In genomic region chr12:52277486-52278245, GRCh38 we compare ENCODE assay signal across 19 cellular contexts. TPM values are rescaled to one million over a fixed set of nuclear protein-coding genes. Genes with fewer than 3 reads are reported as not detected.
DNase-seq lines count a peak whose midpoint lies in the region; ATAC-seq, FAIRE-seq and TF ChIP-seq lines count a peak whose summit lies in the region.
"Had no signal": no experiment of that assay in that cellular context is flagged by ENCODE, and none has a peak within 500 bp of the region (broad histone marks: within the 10 kb centered on the region; RNA-seq: fewer than 3 reads in every experiment).

No MANE protein-coding gene starts in this region.

- H3T11ph ChIP-seq in H9 (ENCODE audit: low read length) = no peak overlapping the region

- H3K14ac ChIP-seq in H9 (ENCODE audit: insufficient read depth, low read length) = no peak overlapping the region
- H3K14ac ChIP-seq in mesenchymal stem cell (ENCODE audit: low read length in 2 of 2) = no peak overlapping the region

- no peak overlapping the region for H2BK12ac ChIP-seq in H9 (ENCODE audit: insufficient read length, low read depth, low read length)
- H2BK12ac ChIP-seq in mesenchymal stem cell (ENCODE audit: low read length in 2 of 2) = no peak overlapping the region

- 89% methylated on average over 9 of the region's 9 CpGs for WGBS in A549 (ENCODE audit: missing lambda C conversion rate)
- no CpG with 5 or more reads among the region's 9 CpGs for WGBS in H9 (ENCODE audit: extremely low coverage, insufficient read length, low lambda C conversion rate)
- WGBS in mesenchymal stem cell = 81% methylated on average over 8 of the region's 9 CpGs

- H3K4ac ChIP-seq in H9 (ENCODE audit: low read depth, low read length) (no peak overlapping the region), mesenchymal stem cell (ENCODE audit: low read depth in 1 of 2, low read length in 2 of 2) (no peak overlapping the region)

- H4K91ac ChIP-seq in H9 (ENCODE audit: insufficient read length, low read depth, low read length) = no peak overlapping the region
- no peak overlapping the region for H4K91ac ChIP-seq in mesenchymal stem cell (ENCODE audit: low read length)

- FAIRE-seq in A549 (lab: Jason Lieb, UNC) = peak; percentile 68
- FAIRE-seq: D721Med had no signal

- POLR2A ChIA-PET in A549 (lab: Yijun Ruan, JAX) = interaction anchor here (1.1 to 11.7 kb wide), 5 partner anchors 26 to 62 kb away, joined by 4 to 383 read pairs (median 8); partner anchors contain the start of gene KRT7

- ATAC-seq in A549 = no peak
- ATAC-seq: activated naive CD8-positive, alpha-beta T cell treated with anti-CD3 and anti-CD28 coated beads, Interleukin-2, amount 50 U/mL, for 24 hours; gastroesophageal sphincter; SK-N-SH treated with all-trans-retinoic acid at 6 μM for 48 hours had no signal

- H3K9me3 ChIP-seq in A549 = no peaks in the 10 kb centered on the region; the same call in 2 of the 3 replicates
- no peaks in the 10 kb centered on the region for H3K9me3 ChIP-seq in H9 (ENCODE audit: control insufficient read depth, low read depth, low read length)
- H3K9me3 ChIP-seq in SJCRH30 (replicated peaks) = 0 out of 2 replicates have a peak, but pooled peaks cover 2% of the 10 kb centered on the region
- no peaks in the 10 kb centered on the region for H3K9me3 ChIP-seq in mesenchymal stem cell (ENCODE audit: control insufficient read depth, low read length)
- H3K9me3 ChIP-seq in uterus = no peaks in the 10 kb centered on the region
- H3K9me3 ChIP-seq: gastroesophageal sphincter had no signal

- no peak for TF ChIP-seq CTCF in A549 (IDR thresholded peaks at IDR 0.05)
- no peak for TF ChIP-seq CTCF in H9 (conservative IDR thresholded peaks at IDR 0.05)
- no peak for TF ChIP-seq CTCF in uterus (IDR thresholded peaks at IDR 0.05)

- no peak overlapping the region for H3K56ac ChIP-seq in H9 (ENCODE audit: insufficient read length, low read depth, low read length)

- no peaks in the 10 kb centered on the region for H3K9me3 Mint-ChIP-seq in H9
- no peaks in the 10 kb centered on the region for H3K9me3 Mint-ChIP-seq in activated naive CD4-positive, alpha-beta T cell treated with anti-CD3 and anti-CD28 coated beads for 36 hours
- H3K9me3 Mint-ChIP-seq: activated naive CD8-positive, alpha-beta T cell treated with anti-CD3 and anti-CD28 coated beads, Interleukin-2, amount 50 U/mL, for 24 hours had no signal

- TF ChIP-seq POLR2A in A549 (IDR thresholded peaks at IDR 0.05; ENCODE audit: low read length) = no peak
- no peak for TF ChIP-seq POLR2A in uterus (IDR thresholded peaks at IDR 0.05)

- H3K27ac ChIP-seq in A549 = peak overlapping the region; percentile 96 to 100
- no peak overlapping the region for H3K27ac ChIP-seq in H9 (ENCODE audit: insufficient read length, low read depth, low read length)
- no peak overlapping the region for H3K27ac ChIP-seq in SJCRH30
- no peak overlapping the region for H3K27ac ChIP-seq in mesenchymal stem cell (ENCODE audit: low read length, poor library complexity, severe bottlenecking)
- H3K27ac ChIP-seq in uterus = no peak overlapping the region
- H3K27ac ChIP-seq: HL-60 had no signal

- H3K23ac ChIP-seq in H9 (ENCODE audit: insufficient read length, low read depth, low read length) (no peak overlapping the region), mesenchymal stem cell (ENCODE audit: low read length in 2 of 2) (no peak overlapping the region)

- no peak overlapping the region for H2BK5ac ChIP-seq in H9 (ENCODE audit: insufficient read length, low read length)
- H2BK5ac ChIP-seq in mesenchymal stem cell (ENCODE audit: low read depth, low read length, poor library complexity, severe bottlenecking) = no peak overlapping the region

- DNase-seq in A549 (ENCODE audit: low read depth in 1 of 2, low spot score in 1 of 2) (no peak), H9 (peak; percentile 24), SJCRH30 (peak; percentile 26 to 31), mesenchymal stem cell (no peak), G401 (ENCODE audit: low spot score) (no peak), NCI-H2171 treated with DMSO at 0.1 percent for 48 hours (lab: John Stamatoyannopoulos, UW) (no peak), uterus (no peak)
- no peak for DNase-seq in activated naive CD4-positive, alpha-beta T cell treated with anti-CD3 and anti-CD28 coated beads for 36 hours
- DNase-seq: activated naive CD8-positive, alpha-beta T cell treated with anti-CD3 and anti-CD28 coated beads, Interleukin-2, amount 50 U/mL, for 24 hours; NCI-H187 treated with DMSO at 0.1 percent for 48 hours; occipital lobe; stimulated activated naive CD4-positive, alpha-beta T cell treated with Interleukin-2 at 50 U/mL for 16 hours had no signal

- no peak overlapping the region for H4K8ac ChIP-seq in H9 (replicated peaks; ENCODE audit: insufficient read length, low read depth, low read length)
- no peak overlapping the region for H4K8ac ChIP-seq in mesenchymal stem cell (ENCODE audit: low read length)

- H3K79me1 ChIP-seq in H9 (ENCODE audit: insufficient read depth, low read depth, low read length, poor library complexity, severe bottlenecking) = no peaks in the 10 kb centered on the region
- no peaks in the 10 kb centered on the region for H3K79me1 ChIP-seq in mesenchymal stem cell (replicated peaks; ENCODE audit: low read length, poor library complexity, severe bottlenecking)

- H3K18ac ChIP-seq in H9 (ENCODE audit: insufficient read length, low read depth, low read length) (no peak overlapping the region), mesenchymal stem cell (ENCODE audit: low read depth in 1 of 2, low read length in 2 of 2) (no peak overlapping the region)

- H4K20me1 ChIP-seq in H9 (ENCODE audit: control insufficient read depth, insufficient read depth, insufficient read length) = no peaks in the 10 kb centered on the region

- CTCF ChIA-PET in A549 (lab: Yijun Ruan, JAX) = interaction anchor here (1.1 to 15.3 kb wide), 24 partner anchors 10 to 608 kb away, joined by 3 to 387 read pairs (median 14); partner anchors contain the start of gene KRT83
- CTCF ChIA-PET in activated naive CD4-positive, alpha-beta T cell treated with anti-CD3 and anti-CD28 coated beads for 36 hours (lab: Charles Lee) = interaction anchor here (0.6 to 4.2 kb wide), 11 partner anchors 9 to 499 kb away, joined by 3 to 29 read pairs (median 7); partner anchors contain the start of gene KRT80

- H4K5ac ChIP-seq in H9 (ENCODE audit: insufficient read length, low read depth, low read length) = no peak overlapping the region

- peaks cover 8 to 10% of the 10 kb centered on the region in 2 experiments for H3K4me1 Mint-ChIP-seq in H9
- H3K4me1 Mint-ChIP-seq in activated naive CD4-positive, alpha-beta T cell treated with anti-CD3 and anti-CD28 coated beads for 36 hours (ENCODE audit: low read depth) = peaks cover 3% of the 10 kb centered on the region
- H3K4me1 Mint-ChIP-seq: activated naive CD8-positive, alpha-beta T cell treated with anti-CD3 and anti-CD28 coated beads, Interleukin-2, amount 50 U/mL, for 24 hours had no signal

- H3K36me3 Mint-ChIP-seq in H9 (ENCODE audit: insufficient read depth in 1 of 3, low read depth in 3 of 3) = no peaks in the 10 kb centered on the region
- no peaks in the 10 kb centered on the region for H3K36me3 Mint-ChIP-seq in activated naive CD4-positive, alpha-beta T cell treated with anti-CD3 and anti-CD28 coated beads for 36 hours (ENCODE audit: low read depth)

- no peak overlapping the region for H2AFZ ChIP-seq in H9 (ENCODE audit: low read length)
- H2AFZ ChIP-seq in mesenchymal stem cell (ENCODE audit: low read depth, low read length) = no peak overlapping the region

- H3K36me3 ChIP-seq in SJCRH30 (no peaks in the 10 kb centered on the region), mesenchymal stem cell (ENCODE audit: control insufficient read depth in 1 of 2, insufficient read depth in 2 of 2, low read depth in 1 of 2, low read length in 2 of 2) (no peaks in the 10 kb centered on the region), uterus (no peaks in the 10 kb centered on the region)
- H3K36me3 ChIP-seq: gastroesophageal sphincter had no signal

- H3K79me2 ChIP-seq in H9 (ENCODE audit: insufficient read depth, low read length) = no peaks in the 10 kb centered on the region

- no peak overlapping the region for H3K27ac Mint-ChIP-seq in H9
- no peak overlapping the region for H3K27ac Mint-ChIP-seq in activated naive CD4-positive, alpha-beta T cell treated with anti-CD3 and anti-CD28 coated beads for 36 hours
- H3K27ac Mint-ChIP-seq: activated naive CD8-positive, alpha-beta T cell treated with anti-CD3 and anti-CD28 coated beads, Interleukin-2, amount 50 U/mL, for 24 hours had no signal

- H2BK15ac ChIP-seq in H9 (ENCODE audit: low read depth, low read length) (no peak overlapping the region), mesenchymal stem cell (ENCODE audit: low read depth, poor library complexity, severe bottlenecking) (no peak overlapping the region)

- H2BK120ac ChIP-seq in H9 (ENCODE audit: low read depth, low read length, poor library complexity, severe bottlenecking) (no peak overlapping the region), mesenchymal stem cell (ENCODE audit: low read depth, low read length) (no peak overlapping the region)

- H3K4me3 Mint-ChIP-seq in H9 = no peak overlapping the region
- H3K4me3 Mint-ChIP-seq in activated naive CD4-positive, alpha-beta T cell treated with anti-CD3 and anti-CD28 coated beads for 36 hours = no peak overlapping the region
- H3K4me3 Mint-ChIP-seq: activated naive CD8-positive, alpha-beta T cell treated with anti-CD3 and anti-CD28 coated beads, Interleukin-2, amount 50 U/mL, for 24 hours had no signal

- intact Hi-C loops in activated naive CD4-positive, alpha-beta T cell treated with anti-CD3 and anti-CD28 coated beads for 36 hours (cut with micrococcal nuclease) = loop anchor here (2.0 kb wide), 2 partner anchors 55 to 121 kb away; no protein-coding TSS in a partner anchor
- intact Hi-C loops in uterus (cut with DNase I; ENCODE audit: low total_unique reads) = no loop called here

- in situ Hi-C loops in G401 (cut with HindIII; ENCODE audit: low sequenced_read_pairs) = no loop called here

- peaks cover 62% of the 10 kb centered on the region for H3K27me3 Mint-ChIP-seq in H9 (ENCODE audit: low read depth)
- peaks cover 12% of the 10 kb centered on the region for H3K27me3 Mint-ChIP-seq in activated naive CD4-positive, alpha-beta T cell treated with anti-CD3 and anti-CD28 coated beads for 36 hours (ENCODE audit: low read depth)

- H3K27me3 ChIP-seq in H9 (ENCODE audit: insufficient read depth, low read length) (peaks cover 2% of the 10 kb centered on the region; the same call in 1 of the 2 replicates), SJCRH30 (no peaks in the 10 kb centered on the region), mesenchymal stem cell (ENCODE audit: control insufficient read depth in 1 of 2, insufficient read depth in 1 of 2, low read length in 2 of 2) (peaks cover 0 to 42% of the 10 kb centered on the region in 2 experiments), uterus (no peaks in the 10 kb centered on the region)

- H3K4me2 ChIP-seq in A549 (peak overlapping the region; percentile 84), H9 (ENCODE audit: insufficient read depth, insufficient read length, low read length) (no peak overlapping the region), mesenchymal stem cell (ENCODE audit: low read length, poor library complexity, severe bottlenecking) (no peak overlapping the region)

- H2AK5ac ChIP-seq in H9 (ENCODE audit: insufficient read length, low read length) = no peak overlapping the region
- H2AK5ac ChIP-seq in mesenchymal stem cell (ENCODE audit: low read length, severe bottlenecking) = peak overlapping the region; percentile 37

- no peak overlapping the region; the same call in 2 of the 3 replicates for H3K4me3 ChIP-seq in A549
- no peak overlapping the region for H3K4me3 ChIP-seq in SJCRH30
- no peak overlapping the region for H3K4me3 ChIP-seq in mesenchymal stem cell (ENCODE audit: insufficient read depth in 1 of 2, low read depth in 1 of 2, low read length in 2 of 2)
- H3K4me3 ChIP-seq in uterus = no peak overlapping the region

- no peak for TF ChIP-seq RAD21 in A549 (conservative IDR thresholded peaks at IDR 0.05 in 1 of 2, IDR thresholded peaks at IDR 0.05 in 1 of 2)

- H3K9ac ChIP-seq in H9 (ENCODE audit: extremely low read depth, insufficient read length, low read length) (no peak overlapping the region), mesenchymal stem cell (ENCODE audit: low read length) (no peak overlapping the region)

- no peak overlapping the region for H2BK20ac ChIP-seq in H9 (ENCODE audit: low read depth, low read length, poor library complexity, severe bottlenecking)

- H3K4me1 ChIP-seq in A549 (peaks cover 62% of the 10 kb centered on the region), H9 (ENCODE audit: insufficient read depth, low read length) (no peaks in the 10 kb centered on the region), SJCRH30 (peaks cover 35% of the 10 kb centered on the region), mesenchymal stem cell (ENCODE audit: control insufficient read depth, insufficient read depth, low read depth, low read length) (peaks cover 28% of the 10 kb centered on the region), uterus (no peaks in the 10 kb centered on the region)

- H3K23me2 ChIP-seq in H9 (ENCODE audit: insufficient read length, low read depth, low read length, poor library complexity, severe bottlenecking) = peaks cover 5% of the 10 kb centered on the region

- TF ChIP-seq EP300 in A549 (IDR thresholded peaks at IDR 0.05) = no peak

RNA-seq across cellular contexts. Expression of gene KRT86, which starts 3.2 kb away (rescaled TPM):
- polyA plus RNA-seq in A549 (2011; rRNA removed) (23.5 and 43.0 TPM in 2 replicates), A549 (2017; fragmentation: RNase III; extraction: RNeasy Plus Mini Kit Qiagen cat#74134 plus additional on column Dnase treatment) (331 to 441 TPM (median 378 TPM) in 3 replicates)
- polyA plus RNA-seq in A549 (2012; cell fraction: cytosol; rRNA removed) = 10.6 and 13.1 TPM in 2 replicates
- polyA plus RNA-seq in A549 (2012; cell fraction: nucleus; rRNA removed) = 73.1 and 148 TPM in 2 replicates
- 4.4 and 5.3 TPM in 2 replicates for polyA minus RNA-seq in A549 (2011; rRNA and poly(A)+ RNA removed)
- total RNA-seq in H9 (2021) (not detected in 2 replicates), uterus (under 1 TPM in 1 of 4 donors, not detected in 3; 0.35 TPM)
- total RNA-seq in SJCRH30 (2014; rRNA removed; shearing (Covaris generic)) = 0.25 and 0.30 TPM in 2 replicates
- 0.01 TPM for polyA plus RNA-seq in mesenchymal stem cell (2013, experiment 1 of 2)
- polyA plus RNA-seq in mesenchymal stem cell (2013, experiment 2 of 2) = not detected
- total RNA-seq in G401 (2014; rRNA removed; shearing (Covaris generic)) = not detected in 2 replicates
- total RNA-seq in activated naive CD4-positive, alpha-beta T cell treated with anti-CD3 and anti-CD28 coated beads for 36 hours = under 1 TPM in 1 of 2 experiments, not detected in 1; 0.15 TPM

RNA-seq across cellular contexts. Expression of gene KRT81, which starts 13.7 kb away (rescaled TPM):
- polyA plus RNA-seq in A549 (2011; rRNA removed) (1,799 and 1,935 TPM in 2 replicates), A549 (2017; fragmentation: RNase III; extraction: RNeasy Plus Mini Kit Qiagen cat#74134 plus additional on column Dnase treatment) (3,419 to 3,643 TPM (median 3,445 TPM) in 3 replicates)
- 4,307 and 4,853 TPM in 2 replicates for polyA plus RNA-seq in A549 (2012; cell fraction: cytosol; rRNA removed)
- polyA plus RNA-seq in A549 (2012; cell fraction: nucleus; rRNA removed) = 4,173 and 4,472 TPM in 2 replicates
- 632 and 835 TPM in 2 replicates for polyA minus RNA-seq in A549 (2011; rRNA and poly(A)+ RNA removed)
- total RNA-seq in H9 (2021) (not detected in 2 replicates), uterus (not detected)
- total RNA-seq in SJCRH30 (2014; rRNA removed; shearing (Covaris generic)) = 0.06 TPM in 1 of 2 replicates, not detected in the other
- polyA plus RNA-seq in mesenchymal stem cell (2013, experiment 1 of 2) = not detected
- not detected for polyA plus RNA-seq in mesenchymal stem cell (2013, experiment 2 of 2)
- not detected in 2 replicates for total RNA-seq in G401 (2014; rRNA removed; shearing (Covaris generic))
- not detected for total RNA-seq in activated naive CD4-positive, alpha-beta T cell treated with anti-CD3 and anti-CD28 coated beads for 36 hours
- total RNA-seq: occipital lobe, skeletal muscle tissue had no signal

RNA-seq across cellular contexts. Expression of gene KRT83, which starts 43.5 kb away (rescaled TPM):
- 11.6 and 20.4 TPM in 2 replicates for polyA plus RNA-seq in A549 (2011; rRNA removed)
- polyA plus RNA-seq in A549 (2012; cell fraction: cytosol; rRNA removed) = 2.3 TPM in 2 replicates
- 1.4 and 1.8 TPM in 2 replicates for polyA plus RNA-seq in A549 (2012; cell fraction: nucleus; rRNA removed)
- polyA plus RNA-seq in A549 (2017; fragmentation: RNase III; extraction: RNeasy Plus Mini Kit Qiagen cat#74134 plus additional on column Dnase treatment) = 43.3 to 52.1 TPM (median 44.8 TPM) in 3 replicates
- 3.5 and 4.8 TPM in 2 replicates for polyA minus RNA-seq in A549 (2011; rRNA and poly(A)+ RNA removed)
- not detected in 2 replicates for total RNA-seq in H9 (2021)
- total RNA-seq in SJCRH30 (2014; rRNA removed; shearing (Covaris generic)) = not detected in 2 replicates
- not detected for polyA plus RNA-seq in mesenchymal stem cell (2013, experiment 1 of 2)
- polyA plus RNA-seq in mesenchymal stem cell (2013, experiment 2 of 2) = not detected
- total RNA-seq in G401 (2014; rRNA removed; shearing (Covaris generic)) = 0.07 TPM in 1 of 2 replicates, not detected in the other
- not detected for total RNA-seq in activated naive CD4-positive, alpha-beta T cell treated with anti-CD3 and anti-CD28 coated beads for 36 hours
- total RNA-seq in uterus = under 1 TPM in 1 of 4 donors, not detected in 3; 0.21 TPM
- total RNA-seq: gastroesophageal sphincter, H4, LHCN-M2, occipital lobe, skeletal muscle tissue had no signal

RNA-seq across cellular contexts. Expression of gene KRT7, which starts 44.6 kb away (rescaled TPM):
- polyA plus RNA-seq in A549 (2011; rRNA removed) (2,033 and 2,623 TPM in 2 replicates), A549 (2017; fragmentation: RNase III; extraction: RNeasy Plus Mini Kit Qiagen cat#74134 plus additional on column Dnase treatment) (3,055 to 3,652 TPM (median 3,189 TPM) in 3 replicates)
- polyA plus RNA-seq in A549 (2012; cell fraction: cytosol; rRNA removed) = 5,680 and 6,103 TPM in 2 replicates
- polyA plus RNA-seq in A549 (2012; cell fraction: nucleus; rRNA removed) = 6,979 and 9,418 TPM in 2 replicates
- polyA minus RNA-seq in A549 (2011; rRNA and poly(A)+ RNA removed) = 2,472 and 2,922 TPM in 2 replicates
- total RNA-seq in H9 (2021) (8.9 and 10.0 TPM in 2 replicates), uterus (10 to 100 TPM in 1 of 4 donors, 1 to 10 TPM in 2, not detected in 1; 2.1 to 51.2 (median 5.1) TPM)
- total RNA-seq in SJCRH30 (2014; rRNA removed; shearing (Covaris generic)) = 1.5 and 2.8 TPM in 2 replicates
- polyA plus RNA-seq in mesenchymal stem cell (2013, experiment 1 of 2) = 5.1 TPM
- polyA plus RNA-seq in mesenchymal stem cell (2013, experiment 2 of 2) = 5.7 TPM
- total RNA-seq in G401 (2014; rRNA removed; shearing (Covaris generic)) = 0.49 TPM in 1 of 2 replicates, not detected in the other
- total RNA-seq in activated naive CD4-positive, alpha-beta T cell treated with anti-CD3 and anti-CD28 coated beads for 36 hours = 1 to 10 TPM; 1.9 to 3.4 TPM
- total RNA-seq: occipital lobe, skeletal muscle tissue had no signal

Comparison
In these comparisons a context has a peak if more than half of its experiments do, and no peak if none do; other contexts are left out.
1. DNase-seq: peak in H9 (single experiment) and SJCRH30 (2 of 2); none in A549 (0 of 2), mesenchymal stem cell (single experiment), G401 (single experiment), NCI-H2171 treated with DMSO at 0.1 percent for 48 hours (single experiment), activated naive CD4-positive, alpha-beta T cell treated with anti-CD3 and anti-CD28 coated beads for 36 hours (single experiment) and uterus (0 of 2).
2. H3K27ac ChIP-seq: peak in A549 (2 of 2); none in H9 (single experiment), SJCRH30 (single experiment), mesenchymal stem cell (single experiment) and uterus (0 of 2).